ENCODE assay signal across 33 cellular contexts in genomic region chr18:41873730-41874129, GRCh38.
"Had no signal": no experiment of that assay in that cellular context is flagged by ENCODE, and none has a peak within 500 bp of the region (broad histone marks: within the 10 kb centered on the region; RNA-seq: fewer than 3 reads in every experiment).

No MANE protein-coding gene starts in this region.

- H3K36me3 ChIP-seq: adrenal gland, cardiac muscle cell, gastroesophageal sphincter, ovary, prostate gland, thoracic aorta, uterus had no signal

- H3K4me2 ChIP-seq: hepatocyte had no signal

- H3K9me3 ChIP-seq: adrenal gland, gastroesophageal sphincter, ovary, prostate gland, thoracic aorta, uterus had no signal

- H2AFZ ChIP-seq: hepatocyte had no signal

- H3K27ac Mint-ChIP-seq: activated naive CD8-positive, alpha-beta T cell; brain; naive thymus-derived CD4-positive, alpha-beta T cell; stimulated activated effector memory CD8-positive, alpha-beta T cell treated with anti-CD3 and anti-CD28 coated beads, Interleukin-12 subunit alpha, Interleukin-12 subunit beta, amount 100 ng/mL, for 72 hours; stimulated activated naive CD8-positive, alpha-beta T cell treated with anti-CD3 and anti-CD28 coated beads, Interleukin-15, Interleukin-2, amounts not matched to agents 100 ng/mL and 50 ng/mL, for 24 hours had no signal

- H3K4me3 Mint-ChIP-seq: activated naive CD8-positive, alpha-beta T cell; brain; naive thymus-derived CD4-positive, alpha-beta T cell; stimulated activated effector memory CD8-positive, alpha-beta T cell treated with anti-CD3 and anti-CD28 coated beads, Interleukin-12 subunit alpha, Interleukin-12 subunit beta, amount 100 ng/mL, for 72 hours; stimulated activated naive CD8-positive, alpha-beta T cell treated with anti-CD3 and anti-CD28 coated beads, Interleukin-15, Interleukin-2, amounts not matched to agents 100 ng/mL and 50 ng/mL, for 24 hours had no signal

- H3K27me3 ChIP-seq: adrenal gland, cardiac muscle cell, gastroesophageal sphincter, hepatocyte, ovary, uterus had no signal

- H3K4me1 ChIP-seq: adrenal gland, gastroesophageal sphincter, prostate gland, uterus had no signal

- DNase-seq: activated CD4-positive, alpha-beta T cell treated with anti-CD3 and anti-CD28 coated beads for 48 hours; activated CD4-positive, alpha-beta T cell treated with anti-CD3 and anti-CD28 coated beads, Interleukin-2, amount 50 U/mL, for 48 hours; activated CD8-positive, alpha-beta memory T cell treated with anti-CD3 and anti-CD28 coated beads for 24 hours; activated effector memory CD4-positive, alpha-beta T cell treated with Interleukin-2 at 50 U/mL for 16 hours; activated naive CD4-positive, alpha-beta T cell treated with Interleukin-2 at 50 U/mL for 16 hours; adrenal gland; aorta; cerebellar nuclear complex; dorsolateral prefrontal cortex; effector memory CD4-positive, alpha-beta T cell; erythroblast; islet precursor cell; left cardiac atrium; midbrain; naive thymus-derived CD4-positive, alpha-beta T cell; ovary; retina; small intestine; stimulated activated CD4-positive, alpha-beta T cell treated with anti-CD3 and anti-CD28 coated beads, Interleukin-4, amount 100 ng/mL, for 24 hours; T-helper 9 cell; trophoblast cell; uterus had no signal

- H3K4me3 ChIP-seq: adrenal gland, cardiac muscle cell, coronary artery, dorsolateral prefrontal cortex, gastroesophageal sphincter, hepatocyte, ovary, prostate gland, thoracic aorta, uterus had no signal

- H3K27me3 Mint-ChIP-seq: brain had no signal

- H3K36me3 Mint-ChIP-seq: activated naive CD8-positive, alpha-beta T cell; brain; naive thymus-derived CD4-positive, alpha-beta T cell; stimulated activated effector memory CD8-positive, alpha-beta T cell treated with anti-CD3 and anti-CD28 coated beads, Interleukin-12 subunit alpha, Interleukin-12 subunit beta, amount 100 ng/mL, for 72 hours had no signal

- H3K9me3 Mint-ChIP-seq: brain; naive thymus-derived CD4-positive, alpha-beta T cell; stimulated activated effector memory CD8-positive, alpha-beta T cell treated with anti-CD3 and anti-CD28 coated beads, Interleukin-12 subunit alpha, Interleukin-12 subunit beta, amount 100 ng/mL, for 72 hours; stimulated activated naive CD8-positive, alpha-beta T cell treated with anti-CD3 and anti-CD28 coated beads, Interleukin-15, Interleukin-2, amounts not matched to agents 100 ng/mL and 50 ng/mL, for 24 hours had no signal

- H3K27ac ChIP-seq: adrenal gland, cardiac muscle cell, coronary artery, dorsolateral prefrontal cortex, gastroesophageal sphincter, hepatocyte, ovary, prostate gland, thoracic aorta, uterus, VCaP had no signal

- H3K79me2 ChIP-seq: hepatocyte had no signal
